18 cellular contexts compared by ENCODE assay signal in genomic region chr2:226678422-226678821, GRCh38.
"Had no signal": no experiment of that assay in that cellular context is flagged by ENCODE, and none has a peak within 500 bp of the region (broad histone marks: within the 10 kb centered on the region; RNA-seq: fewer than 3 reads in every experiment).

No MANE protein-coding gene starts in this region.

- H3K4me3 ChIP-seq: suprapubic skin had no signal

- ATAC-seq: activated CD8-positive, alpha-beta T cell treated with anti-CD3 and anti-CD28 coated beads, Interleukin-2, amount 10 ng/mL, durations not matched to agents 7 days and 5 days; activated naive CD4-positive, alpha-beta T cell treated with anti-CD3 and anti-CD28 coated beads, Interleukin-2, amount 50 U/mL, for 72 hours; effector memory CD8-positive, alpha-beta T cell; foreskin keratinocyte; naive thymus-derived CD8-positive, alpha-beta T cell had no signal

- DNase-seq: activated CD4-positive, alpha-beta T cell treated with anti-CD3 and anti-CD28 coated beads, Interleukin-2, amount 10 ng/mL, durations not matched to agents 24 days and 14 days; activated CD4-positive, CD25-positive, alpha-beta regulatory T cell; activated CD8-positive, alpha-beta memory T cell treated with anti-CD3 and anti-CD28 coated beads, Interleukin-2, amount 50 U/mL, for 4 hours; activated CD8-positive, alpha-beta T cell treated with anti-CD3 and anti-CD28 coated beads, Interleukin-2, amount 10 ng/mL, durations not matched to agents 7 days and 5 days; activated gamma-delta T cell; activated T-cell treated with anti-CD3 and anti-CD28 coated beads, Interleukin-2, amount 50 U/mL, for 48 hours; dermis blood vessel endothelial cell; effector memory CD8-positive, alpha-beta T cell; foreskin keratinocyte; immature natural killer cell; naive thymus-derived CD8-positive, alpha-beta T cell; retina; stimulated activated CD4-positive, alpha-beta T cell treated with anti-CD3 and anti-CD28 coated beads, Interleukin-15, amount 100 ng/mL, for 24 hours; stimulated activated CD4-positive, alpha-beta T cell treated with anti-CD3 and anti-CD28 coated beads, Interleukin-4, amount 100 ng/mL, for 24 hours; stimulated activated naive CD4-positive, alpha-beta T cell treated with Interleukin-2 at 50 U/mL for 16 hours had no signal

- H3K4me1 ChIP-seq: parathyroid adenoma had no signal

- H2AFZ ChIP-seq: parathyroid adenoma had no signal

- H3K27ac ChIP-seq: foreskin keratinocyte, parathyroid adenoma had no signal

- H3K36me3 ChIP-seq: suprapubic skin had no signal

- H3K27me3 ChIP-seq: foreskin keratinocyte, suprapubic skin had no signal

- H3K9ac ChIP-seq: parathyroid adenoma had no signal

- H3K79me2 ChIP-seq: parathyroid adenoma had no signal

- H3K9me3 ChIP-seq: suprapubic skin had no signal
